In the genomic region with DNA sequence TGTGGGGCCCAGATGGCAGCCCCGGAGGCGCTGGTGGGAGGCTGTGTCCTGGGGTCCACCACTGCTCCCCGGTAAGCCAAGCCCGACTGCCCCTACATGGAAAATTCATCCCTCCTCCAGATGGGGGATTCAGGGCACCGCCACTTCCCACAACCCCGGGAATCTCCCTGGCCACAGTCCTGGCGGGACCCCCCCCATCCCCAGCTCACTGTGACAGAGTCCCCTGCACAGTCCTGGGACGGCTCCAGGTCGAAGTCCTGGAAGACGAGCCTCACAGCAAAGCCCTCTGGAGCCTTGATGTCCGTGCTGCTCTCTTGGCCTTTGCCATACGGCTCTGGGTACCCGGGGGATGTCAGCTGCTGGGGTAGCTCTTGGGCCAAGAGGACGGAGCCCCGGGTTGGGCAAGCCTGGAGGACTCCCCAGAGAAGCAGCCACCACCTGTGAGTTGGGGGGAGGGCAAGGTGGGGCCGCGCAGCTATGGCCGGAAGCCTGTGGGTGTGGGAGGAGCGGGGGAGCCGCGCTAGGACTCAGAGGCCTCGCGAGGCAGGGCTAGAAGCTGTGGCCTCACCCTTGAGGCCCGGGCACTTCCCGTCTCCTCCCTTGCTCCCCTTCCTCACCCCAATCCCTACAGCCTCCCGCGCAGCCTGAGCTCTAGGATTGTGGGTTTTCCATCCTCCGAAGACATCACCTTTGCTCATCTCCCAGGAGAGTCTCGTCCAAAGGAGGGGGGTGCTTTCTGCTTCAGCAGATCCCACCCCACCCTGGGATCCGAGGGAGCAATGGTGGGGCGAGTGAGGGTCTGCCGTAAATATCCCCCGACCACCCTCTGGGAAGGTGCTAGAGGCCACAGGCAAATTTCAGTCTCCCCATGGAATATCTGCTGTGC, we compare ENCODE assay signal across 1 cellular context.
TF ChIP-seq lines count a peak whose summit lies in the region.

No MANE protein-coding gene starts in this region.

TF ChIP-seq in HepG2, 621 proteins besides CTCF, POLR2A, EP300 and RAD21 (continued from another document and continues in another):
- TF ChIP-seq, protein P1, sequence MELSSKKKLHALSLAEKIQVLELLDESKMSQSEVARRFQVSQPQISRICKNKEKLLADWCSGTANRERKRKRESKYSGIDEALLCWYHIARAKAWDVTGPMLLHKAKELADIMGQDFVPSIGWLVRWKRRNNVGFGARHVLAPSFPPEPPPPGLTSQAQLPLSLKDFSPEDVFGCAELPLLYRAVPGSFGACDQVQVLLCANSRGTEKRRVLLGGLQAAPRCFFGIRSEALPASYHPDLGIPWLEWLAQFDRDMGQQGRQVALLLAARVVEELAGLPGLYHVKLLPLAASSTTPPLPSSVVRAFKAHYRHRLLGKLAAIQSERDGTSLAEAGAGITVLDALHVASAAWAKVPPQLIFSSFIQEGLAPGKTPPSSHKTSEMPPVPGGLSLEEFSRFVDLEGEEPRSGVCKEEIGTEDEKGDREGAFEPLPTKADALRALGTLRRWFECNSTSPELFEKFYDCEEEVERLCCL (CRISPR knock-in tag; IDR thresholded peaks at IDR 0.05; ENCODE audit: borderline replicate concordance): no peak
- no peak for TF ChIP-seq FOXJ3 (CRISPR knock-in tag; IDR thresholded peaks at IDR 0.05; ENCODE audit: borderline replicate concordance)
- no peak for TF ChIP-seq SP1 (IDR thresholded peaks at IDR 0.05)
- no peak for TF ChIP-seq SP1 (CRISPR knock-in tag; IDR thresholded peaks at IDR 0.05)
- TF ChIP-seq, protein P2, sequence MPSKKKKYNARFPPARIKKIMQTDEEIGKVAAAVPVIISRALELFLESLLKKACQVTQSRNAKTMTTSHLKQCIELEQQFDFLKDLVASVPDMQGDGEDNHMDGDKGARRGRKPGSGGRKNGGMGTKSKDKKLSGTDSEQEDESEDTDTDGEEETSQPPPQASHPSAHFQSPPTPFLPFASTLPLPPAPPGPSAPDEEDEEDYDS (CRISPR knock-in tag; IDR thresholded peaks at IDR 0.05): peak; percentile 47; the same call in 1 of the 2 replicates
- TF ChIP-seq ZBTB38 (CRISPR knock-in tag; IDR thresholded peaks at IDR 0.05): no peak
- TF ChIP-seq ZNF143 (CRISPR knock-in tag; IDR thresholded peaks at IDR 0.05): no peak
- no peak for TF ChIP-seq MATR3 (CRISPR knock-in tag; IDR thresholded peaks at IDR 0.05)
- peak; percentile 82 for TF ChIP-seq ZMYM4 (CRISPR knock-in tag; IDR thresholded peaks at IDR 0.05)
- TF ChIP-seq ZSCAN30 (CRISPR knock-in tag; IDR thresholded peaks at IDR 0.05): no peak
- TF ChIP-seq ZKSCAN1 (IDR thresholded peaks at IDR 0.05; ENCODE audit: low read length): no peak
- TF ChIP-seq KAT8 (CRISPR knock-in tag; IDR thresholded peaks at IDR 0.05): peak; percentile 62; the same call in 1 of the 2 replicates
- TF ChIP-seq NFKBIZ (CRISPR knock-in tag; IDR thresholded peaks at IDR 0.05): no peak; the same call in 1 of the 2 replicates
- TF ChIP-seq ELF1 (CRISPR knock-in tag; IDR thresholded peaks at IDR 0.05): peak; percentile 56
- peak; percentile 46 for TF ChIP-seq POLR2AphosphoS5 (IDR thresholded peaks at IDR 0.05; ENCODE audit: low read depth, low read length)
- TF ChIP-seq MEF2D (CRISPR knock-in tag; IDR thresholded peaks at IDR 0.05): peak; percentile 67; the same call in 1 of the 2 replicates
- TF ChIP-seq ZNF547 (CRISPR knock-in tag; IDR thresholded peaks at IDR 0.05): 0 out of 2 replicates have a peak, but pooled peaks have one; percentile 3
- TF ChIP-seq EED (CRISPR knock-in tag; IDR thresholded peaks at IDR 0.05): no peak
- no peak for TF ChIP-seq TBP (CRISPR knock-in tag; IDR thresholded peaks at IDR 0.05)
- no peak for TF ChIP-seq ATAD3A (CRISPR knock-in tag; IDR thresholded peaks at IDR 0.05)
- peak; percentile 52; the same call in 1 of the 2 replicates for TF ChIP-seq RARA (CRISPR knock-in tag; IDR thresholded peaks at IDR 0.05)
- no peak for TF ChIP-seq MED8 (CRISPR knock-in tag; IDR thresholded peaks at IDR 0.05; ENCODE audit: insufficient replicate concordance)
- 0 out of 2 replicates have a peak, but pooled peaks have one; percentile 31 for TF ChIP-seq DPF2 (CRISPR knock-in tag; IDR thresholded peaks at IDR 0.05; ENCODE audit: borderline replicate concordance, low read depth)
- TF ChIP-seq CAMTA2 (CRISPR knock-in tag; IDR thresholded peaks at IDR 0.05; ENCODE audit: borderline replicate concordance): no peak
- TF ChIP-seq ZNF430 (CRISPR knock-in tag; IDR thresholded peaks at IDR 0.05): 0 out of 2 replicates have a peak, but pooled peaks have one; percentile 50
- 0 out of 2 replicates have a peak, but pooled peaks have one; percentile 15 for TF ChIP-seq ZNF777 (CRISPR knock-in tag; IDR thresholded peaks at IDR 0.05)
- TF ChIP-seq SNAPC2 (CRISPR knock-in tag; IDR thresholded peaks at IDR 0.05): peak; percentile 56; the same call in 1 of the 2 replicates
- TF ChIP-seq GATA4 (IDR thresholded peaks at IDR 0.05; ENCODE audit: borderline replicate concordance, low read depth): no peak
- peak; percentile 78; the same call in 1 of the 2 replicates for TF ChIP-seq ZNF766 (CRISPR knock-in tag; IDR thresholded peaks at IDR 0.05; ENCODE audit: borderline replicate concordance)
- peak; percentile 12; the same call in 1 of the 2 replicates for TF ChIP-seq SMAD3 (CRISPR knock-in tag; IDR thresholded peaks at IDR 0.05)
- TF ChIP-seq ZNF639 (CRISPR knock-in tag; conservative IDR thresholded peaks at IDR 0.05): no peak
- peak; percentile 48; the same call in 1 of the 2 replicates for TF ChIP-seq ZNF558 (CRISPR knock-in tag; IDR thresholded peaks at IDR 0.05; ENCODE audit: borderline replicate concordance)
- TF ChIP-seq GATAD2A (CRISPR knock-in tag; IDR thresholded peaks at IDR 0.05): peak; percentile 70
- TF ChIP-seq, protein P3, sequence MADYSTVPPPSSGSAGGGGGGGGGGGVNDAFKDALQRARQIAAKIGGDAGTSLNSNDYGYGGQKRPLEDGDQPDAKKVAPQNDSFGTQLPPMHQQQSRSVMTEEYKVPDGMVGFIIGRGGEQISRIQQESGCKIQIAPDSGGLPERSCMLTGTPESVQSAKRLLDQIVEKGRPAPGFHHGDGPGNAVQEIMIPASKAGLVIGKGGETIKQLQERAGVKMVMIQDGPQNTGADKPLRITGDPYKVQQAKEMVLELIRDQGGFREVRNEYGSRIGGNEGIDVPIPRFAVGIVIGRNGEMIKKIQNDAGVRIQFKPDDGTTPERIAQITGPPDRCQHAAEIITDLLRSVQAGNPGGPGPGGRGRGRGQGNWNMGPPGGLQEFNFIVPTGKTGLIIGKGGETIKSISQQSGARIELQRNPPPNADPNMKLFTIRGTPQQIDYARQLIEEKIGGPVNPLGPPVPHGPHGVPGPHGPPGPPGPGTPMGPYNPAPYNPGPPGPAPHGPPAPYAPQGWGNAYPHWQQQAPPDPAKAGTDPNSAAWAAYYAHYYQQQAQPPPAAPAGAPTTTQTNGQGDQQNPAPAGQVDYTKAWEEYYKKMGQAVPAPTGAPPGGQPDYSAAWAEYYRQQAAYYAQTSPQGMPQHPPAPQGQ (CRISPR knock-in tag; IDR thresholded peaks at IDR 0.05; ENCODE audit: borderline replicate concordance): no peak
- no peak for TF ChIP-seq ZNF20 (CRISPR knock-in tag; IDR thresholded peaks at IDR 0.05)
- no peak for TF ChIP-seq LCORL (IDR thresholded peaks at IDR 0.05)
- TF ChIP-seq LCORL (CRISPR knock-in tag; IDR thresholded peaks at IDR 0.05): peak; percentile 94
- no peak; the same call in none of the 2 replicates for TF ChIP-seq FOXO1 (CRISPR knock-in tag; IDR thresholded peaks at IDR 0.05)
- no peak for TF ChIP-seq NBN (conservative IDR thresholded peaks at IDR 0.05)
- TF ChIP-seq, protein P4, sequence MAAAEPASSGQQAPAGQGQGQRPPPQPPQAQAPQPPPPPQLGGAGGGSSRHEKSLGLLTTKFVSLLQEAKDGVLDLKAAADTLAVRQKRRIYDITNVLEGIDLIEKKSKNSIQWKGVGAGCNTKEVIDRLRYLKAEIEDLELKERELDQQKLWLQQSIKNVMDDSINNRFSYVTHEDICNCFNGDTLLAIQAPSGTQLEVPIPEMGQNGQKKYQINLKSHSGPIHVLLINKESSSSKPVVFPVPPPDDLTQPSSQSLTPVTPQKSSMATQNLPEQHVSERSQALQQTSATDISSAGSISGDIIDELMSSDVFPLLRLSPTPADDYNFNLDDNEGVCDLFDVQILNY (CRISPR knock-in tag; conservative IDR thresholded peaks at IDR 0.05): peak; percentile 23; the same call in 1 of the 2 replicates
- TF ChIP-seq ZNF124 (CRISPR knock-in tag; IDR thresholded peaks at IDR 0.05): no peak; the same call in 1 of the 2 replicates
- TF ChIP-seq, protein P5, sequence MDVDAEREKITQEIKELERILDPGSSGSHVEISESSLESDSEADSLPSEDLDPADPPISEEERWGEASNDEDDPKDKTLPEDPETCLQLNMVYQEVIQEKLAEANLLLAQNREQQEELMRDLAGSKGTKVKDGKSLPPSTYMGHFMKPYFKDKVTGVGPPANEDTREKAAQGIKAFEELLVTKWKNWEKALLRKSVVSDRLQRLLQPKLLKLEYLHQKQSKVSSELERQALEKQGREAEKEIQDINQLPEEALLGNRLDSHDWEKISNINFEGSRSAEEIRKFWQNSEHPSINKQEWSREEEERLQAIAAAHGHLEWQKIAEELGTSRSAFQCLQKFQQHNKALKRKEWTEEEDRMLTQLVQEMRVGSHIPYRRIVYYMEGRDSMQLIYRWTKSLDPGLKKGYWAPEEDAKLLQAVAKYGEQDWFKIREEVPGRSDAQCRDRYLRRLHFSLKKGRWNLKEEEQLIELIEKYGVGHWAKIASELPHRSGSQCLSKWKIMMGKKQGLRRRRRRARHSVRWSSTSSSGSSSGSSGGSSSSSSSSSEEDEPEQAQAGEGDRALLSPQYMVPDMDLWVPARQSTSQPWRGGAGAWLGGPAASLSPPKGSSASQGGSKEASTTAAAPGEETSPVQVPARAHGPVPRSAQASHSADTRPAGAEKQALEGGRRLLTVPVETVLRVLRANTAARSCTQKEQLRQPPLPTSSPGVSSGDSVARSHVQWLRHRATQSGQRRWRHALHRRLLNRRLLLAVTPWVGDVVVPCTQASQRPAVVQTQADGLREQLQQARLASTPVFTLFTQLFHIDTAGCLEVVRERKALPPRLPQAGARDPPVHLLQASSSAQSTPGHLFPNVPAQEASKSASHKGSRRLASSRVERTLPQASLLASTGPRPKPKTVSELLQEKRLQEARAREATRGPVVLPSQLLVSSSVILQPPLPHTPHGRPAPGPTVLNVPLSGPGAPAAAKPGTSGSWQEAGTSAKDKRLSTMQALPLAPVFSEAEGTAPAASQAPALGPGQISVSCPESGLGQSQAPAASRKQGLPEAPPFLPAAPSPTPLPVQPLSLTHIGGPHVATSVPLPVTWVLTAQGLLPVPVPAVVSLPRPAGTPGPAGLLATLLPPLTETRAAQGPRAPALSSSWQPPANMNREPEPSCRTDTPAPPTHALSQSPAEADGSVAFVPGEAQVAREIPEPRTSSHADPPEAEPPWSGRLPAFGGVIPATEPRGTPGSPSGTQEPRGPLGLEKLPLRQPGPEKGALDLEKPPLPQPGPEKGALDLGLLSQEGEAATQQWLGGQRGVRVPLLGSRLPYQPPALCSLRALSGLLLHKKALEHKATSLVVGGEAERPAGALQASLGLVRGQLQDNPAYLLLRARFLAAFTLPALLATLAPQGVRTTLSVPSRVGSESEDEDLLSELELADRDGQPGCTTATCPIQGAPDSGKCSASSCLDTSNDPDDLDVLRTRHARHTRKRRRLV (CRISPR knock-in tag; IDR thresholded peaks at IDR 0.05): peak; percentile 67; the same call in 1 of the 2 replicates
- 0 out of 2 replicates have a peak, but pooled peaks have one; percentile 17 for TF ChIP-seq ZNF609 (CRISPR knock-in tag; IDR thresholded peaks at IDR 0.05; ENCODE audit: borderline replicate concordance)
- no peak for TF ChIP-seq PLRG1 (conservative IDR thresholded peaks at IDR 0.05)
- no peak; the same call in 1 of the 2 replicates for TF ChIP-seq ZNF329 (CRISPR knock-in tag; IDR thresholded peaks at IDR 0.05; ENCODE audit: low read depth)
- no peak for TF ChIP-seq EHMT2 (IDR thresholded peaks at IDR 0.05; ENCODE audit: borderline replicate concordance, low read depth, low read length)
- no peak for TF ChIP-seq ZNF577 (CRISPR knock-in tag; IDR thresholded peaks at IDR 0.05; ENCODE audit: borderline replicate concordance, low read depth)
- no peak for TF ChIP-seq ZNF589 (CRISPR knock-in tag; conservative IDR thresholded peaks at IDR 0.05)
